ENCODE assay signal across 8 cellular contexts in genomic region chr9:36400332-36401178, GRCh38. TPM values are rescaled to one million over a fixed set of nuclear protein-coding genes. Genes with fewer than 3 reads are reported as not detected.
A peak's percentile ranks its signal among the peaks of the same experiment; 100 is the strongest.
DNase-seq lines count a peak whose midpoint lies in the region; ATAC-seq and TF ChIP-seq lines count a peak whose summit lies in the region.

No MANE protein-coding gene starts in this region.

- peaks cover 1% of the 10 kb centered on the region for H3K9me3 Mint-ChIP-seq in activated naive CD8-positive, alpha-beta T cell treated with anti-CD3 and anti-CD28 coated beads for 36 hours

- H3K36me3 Mint-ChIP-seq in activated naive CD8-positive, alpha-beta T cell treated with anti-CD3 and anti-CD28 coated beads for 36 hours: peaks cover 14% of the 10 kb centered on the region

- TF ChIP-seq CTCF in GM10266 (IDR thresholded peaks at IDR 0.05; ENCODE audit: control insufficient read depth, insufficient read depth, low read depth, missing control alignments): peak; percentile 30
- TF ChIP-seq CTCF in parathyroid adenoma (IDR thresholded peaks at IDR 0.05): no peak
- TF ChIP-seq CTCF in tibial artery (IDR thresholded peaks at IDR 0.05): no peak

- H3K79me2 ChIP-seq in parathyroid adenoma: peaks cover 6% of the 10 kb centered on the region

- no peaks in the 10 kb centered on the region for H3K27me3 Mint-ChIP-seq in activated naive CD8-positive, alpha-beta T cell treated with anti-CD3 and anti-CD28 coated beads for 36 hours

- H3K4me3 Mint-ChIP-seq in activated naive CD8-positive, alpha-beta T cell treated with anti-CD3 and anti-CD28 coated beads for 36 hours: peak overlapping the region; percentile 95

- H3K4me1 Mint-ChIP-seq in activated naive CD8-positive, alpha-beta T cell treated with anti-CD3 and anti-CD28 coated beads for 36 hours: peaks cover 31% of the 10 kb centered on the region

- H3K27me3 ChIP-seq in parathyroid adenoma (ENCODE audit: control insufficient read depth, insufficient read depth, low read length) (no peaks in the 10 kb centered on the region), tibial artery (no peaks in the 10 kb centered on the region)

- peak overlapping the region; percentile 68 for H3K4me2 ChIP-seq in parathyroid adenoma (ENCODE audit: low read length)

- H3K4me1 ChIP-seq in parathyroid adenoma (peaks cover 3% of the 10 kb centered on the region), tibial artery (peaks cover 0 to 25% (median 13%) of the 10 kb centered on the region in 4 donors)

- H3K9me3 ChIP-seq in parathyroid adenoma (ENCODE audit: control insufficient read depth, low read length): no peaks in the 10 kb centered on the region
- no peaks in the 10 kb centered on the region for H3K9me3 ChIP-seq in tibial artery

- no peak overlapping the region for H3K9ac ChIP-seq in parathyroid adenoma

- H3K27ac Mint-ChIP-seq in activated naive CD8-positive, alpha-beta T cell treated with anti-CD3 and anti-CD28 coated beads for 36 hours: peak overlapping the region; percentile 96

- H3K36me3 ChIP-seq in parathyroid adenoma (ENCODE audit: control insufficient read depth, insufficient read depth, low read length) (no peaks in the 10 kb centered on the region), tibial artery (no peaks in the 10 kb centered on the region)

- peak; percentile 69 for ATAC-seq in HG02588 (IDR thresholded peaks at IDR 0.05; ENCODE audit: unreplicated experiment)
- ATAC-seq in Right ventricle myocardium inferior: peak; percentile 94

- intact Hi-C loops in Right ventricle myocardium inferior (cut with DNase I) (loop anchor here (5.0 kb wide), 1 partner anchor 172 kb away; the partner anchor contains the start of gene MELK), tibial artery (cut with DNase I; ENCODE audit: low total_unique reads) (loop anchor here (5.0 kb wide), 1 partner anchor 87 kb away; no protein-coding TSS in a partner anchor)

- DNase-seq in GM10266 (ENCODE audit: extremely low spot score) (peak; percentile 97), NCI-H1048 (lab: John Stamatoyannopoulos, UW) (peak; percentile 74), SKM-1 (lab: John Stamatoyannopoulos, UW; ENCODE audit: unreplicated experiment) (peak; percentile 79), Right ventricle myocardium inferior (ENCODE audit: missing footprints) (peak; percentile 96), tibial artery (peak; percentile 82 to 92)
- DNase-seq in activated naive CD8-positive, alpha-beta T cell treated with anti-CD3 and anti-CD28 coated beads for 36 hours: peak; percentile 92

- peak overlapping the region; percentile 88 for H2AFZ ChIP-seq in parathyroid adenoma

- peak overlapping the region; percentile 69 for H3K4me3 ChIP-seq in parathyroid adenoma (ENCODE audit: low read depth, low read length)
- H3K4me3 ChIP-seq in tibial artery: peak overlapping the region; percentile 71 to 73

- H3K27ac ChIP-seq in parathyroid adenoma (peak overlapping the region; percentile 80), tibial artery (peak overlapping the region; percentile 85 to 86)

RNA-seq across cellular contexts. Expression of gene RNF38, which starts 0.5 kb away (rescaled TPM):
- total RNA-seq in activated naive CD8-positive, alpha-beta T cell treated with anti-CD3 and anti-CD28 coated beads for 36 hours: 10 to 100 TPM; 37.0 to 40.2 TPM
- 27.4 TPM for total RNA-seq in Right ventricle myocardium inferior

Comparison
In these comparisons a context has a peak if more than half of its experiments do, and no peak if none do; other contexts are left out.
1. Peak in every context shown above with its lines: DNase-seq, ATAC-seq, H3K4me3 ChIP-seq and H3K27ac ChIP-seq.